8 cellular contexts compared by ENCODE assay signal in the genomic region with DNA sequence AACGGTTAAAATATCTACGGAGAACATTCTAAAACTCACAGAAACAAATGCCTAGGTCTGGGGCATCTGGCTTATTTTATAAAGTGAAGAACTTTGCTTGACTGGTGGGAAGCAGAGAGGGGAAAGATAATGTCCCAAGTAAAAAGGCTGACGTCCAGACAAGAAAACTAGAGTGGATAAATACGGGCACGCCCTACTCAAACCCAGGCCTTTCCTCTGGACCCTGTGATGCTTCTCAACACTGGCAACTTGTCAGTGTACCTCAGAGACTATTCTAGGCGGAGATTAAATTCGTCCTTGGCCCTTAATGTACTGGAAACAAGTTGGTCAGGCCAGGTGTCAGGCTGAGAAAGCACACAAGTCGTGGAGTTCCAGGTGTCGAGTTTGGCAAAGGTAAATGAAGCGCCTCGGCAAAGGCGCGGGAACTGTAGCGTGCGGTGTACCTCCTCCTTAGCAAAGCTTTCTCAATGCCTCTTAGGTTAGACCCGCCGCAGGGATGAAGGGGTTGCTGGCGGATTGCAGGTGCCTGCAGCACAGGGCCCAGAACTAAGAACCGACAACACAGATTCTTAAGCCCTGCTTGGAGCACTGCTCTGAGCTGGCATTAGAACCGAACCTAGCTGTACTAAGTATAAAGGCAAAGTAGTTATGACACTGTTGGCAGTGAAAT. TPM values are rescaled to one million over a fixed set of nuclear protein-coding genes. Genes with fewer than 3 reads are reported as not detected.
DNase-seq lines count a peak whose midpoint lies in the region; ATAC-seq and TF ChIP-seq lines count a peak whose summit lies in the region.

No MANE protein-coding gene starts in this region.

- H3K4me1 ChIP-seq in HEK293 (ENCODE audit: control insufficient read depth, insufficient read depth, low read length) = peaks cover 12% of the 10 kb centered on the region; the same call in 1 of the 2 replicates
- peaks cover 28% of the 10 kb centered on the region for H3K4me1 ChIP-seq in psoas muscle

- peak overlapping the region; percentile 100 for H3K27ac Mint-ChIP-seq in activated CD4-positive, alpha-beta T cell treated with anti-CD3 and anti-CD28 coated beads, Interleukin-2, amount 10 ng/mL, durations not matched to agents 24 days and 14 days
- H3K27ac Mint-ChIP-seq in glutamatergic neuron (ENCODE audit: unreplicated experiment) = peak overlapping the region; percentile 96

- no peaks in the 10 kb centered on the region for H3K27me3 ChIP-seq in psoas muscle (ENCODE audit: insufficient read depth in 3 of 3, low read length in 2 of 3)

- TF ChIP-seq CTCF in HEK293 (tag by site-specific recombination; IDR thresholded peaks at IDR 0.05) = no peak
- no peak for TF ChIP-seq CTCF in glutamatergic neuron (IDR thresholded peaks at IDR 0.05; ENCODE audit: partially characterized antibody, unreplicated experiment)
- no peak for TF ChIP-seq CTCF in psoas muscle (IDR thresholded peaks at IDR 0.05)

- H3K4me3 Mint-ChIP-seq in activated CD4-positive, alpha-beta T cell treated with anti-CD3 and anti-CD28 coated beads, Interleukin-2, amount 10 ng/mL, durations not matched to agents 24 days and 14 days = peak overlapping the region; percentile 93
- peak overlapping the region; percentile 86 for H3K4me3 Mint-ChIP-seq in glutamatergic neuron (ENCODE audit: unreplicated experiment)

- H3K9me3 ChIP-seq in HEK293 (ENCODE audit: control insufficient read depth, insufficient read depth, low read depth, low read length) (no peaks in the 10 kb centered on the region), psoas muscle (no peaks in the 10 kb centered on the region)

- DNase-seq in COLO668 (lab: John Stamatoyannopoulos, UW; ENCODE audit: unreplicated experiment) (peak; percentile 36), glutamatergic neuron (no peak), psoas muscle (peak in 1 of 2 donors; percentile 64), UCSD-AML1 (lab: John Stamatoyannopoulos, UW; ENCODE audit: unreplicated experiment) (no peak), iPS-NIHi7 (ENCODE audit: extremely low spot score) (no peak)
- no peak for DNase-seq in activated CD4-positive, alpha-beta T cell treated with anti-CD3 and anti-CD28 coated beads, Interleukin-2, amount 10 ng/mL, durations not matched to agents 24 days and 14 days

- intact Hi-C loops in activated CD4-positive, alpha-beta T cell treated with anti-CD3 and anti-CD28 coated beads, Interleukin-2, amount 10 ng/mL, durations not matched to agents 24 days and 14 days (cut with micrococcal nuclease) = loop anchor here (1.0 to 10.0 kb wide), 6 partner anchors 71 to 1351 kb away; partner anchors contain the start of genes GGA3, JPT1, MRPS7 and UBALD2
- intact Hi-C loops in psoas muscle (cut with DNase I) = no loop called here

- peaks cover 4% of the 10 kb centered on the region for H3K27me3 Mint-ChIP-seq in activated CD4-positive, alpha-beta T cell treated with anti-CD3 and anti-CD28 coated beads, Interleukin-2, amount 10 ng/mL, durations not matched to agents 24 days and 14 days
- peaks cover 5% of the 10 kb centered on the region for H3K27me3 Mint-ChIP-seq in glutamatergic neuron (ENCODE audit: unreplicated experiment)

- ATAC-seq in psoas muscle (peak; percentile 0 to 10 (median 4)), HG02840 (IDR thresholded peaks at IDR 0.05; ENCODE audit: low FRiP score, unreplicated experiment) (no peak)

- H3K4me1 Mint-ChIP-seq in activated CD4-positive, alpha-beta T cell treated with anti-CD3 and anti-CD28 coated beads, Interleukin-2, amount 10 ng/mL, durations not matched to agents 24 days and 14 days = peaks cover 44% of the 10 kb centered on the region
- H3K4me1 Mint-ChIP-seq in glutamatergic neuron (ENCODE audit: low read depth, unreplicated experiment) = peaks cover 18% of the 10 kb centered on the region

- H3K36me3 ChIP-seq in HEK293 (ENCODE audit: control insufficient read depth in 2 of 2, insufficient read depth in 1 of 2, low read length in 2 of 2) = peaks cover 0 to 5% of the 10 kb centered on the region in 2 experiments; a peak in 2 of 3 replicates
- H3K36me3 ChIP-seq in psoas muscle (ENCODE audit: insufficient read depth in 1 of 2, low read depth in 1 of 2) = peaks cover 0 to 2% of the 10 kb centered on the region in 2 donors

- peaks cover 14% of the 10 kb centered on the region for H3K36me3 Mint-ChIP-seq in activated CD4-positive, alpha-beta T cell treated with anti-CD3 and anti-CD28 coated beads, Interleukin-2, amount 10 ng/mL, durations not matched to agents 24 days and 14 days (ENCODE audit: low read depth)
- H3K36me3 Mint-ChIP-seq in glutamatergic neuron (ENCODE audit: unreplicated experiment) = peaks cover 4% of the 10 kb centered on the region

- no peaks in the 10 kb centered on the region for H3K9me3 Mint-ChIP-seq in activated CD4-positive, alpha-beta T cell treated with anti-CD3 and anti-CD28 coated beads, Interleukin-2, amount 10 ng/mL, durations not matched to agents 24 days and 14 days
- H3K9me3 Mint-ChIP-seq in glutamatergic neuron (ENCODE audit: unreplicated experiment) = peaks cover 6% of the 10 kb centered on the region

- POLR2A ChIA-PET in HEK293 (lab: Yijun Ruan, JAX) = interaction anchor here (0.5 to 4.5 kb wide), 14 partner anchors 8 to 89 kb away, joined by 3 to 38 read pairs (median 5); partner anchors contain the start of genes GALK1 and WBP2

- CTCF ChIA-PET in HEK293 (lab: Yijun Ruan, JAX) = interaction anchor here (0.5 to 2.4 kb wide), 22 partner anchors 8 to 975 kb away, joined by 3 to 14 read pairs (median 3); partner anchors contain the start of genes GALK1, SMIM5 and WBP2

- WGBS in psoas muscle, 3 donors = 35 to 46% (median 38%) methylated on average over 20 of the region's 20 CpGs

- H3K4me3 ChIP-seq in HEK293 (ENCODE audit: low read depth, low read length) (peak overlapping the region; percentile 39), psoas muscle (peak overlapping the region; percentile 75)

- H3K27ac ChIP-seq in HEK293 (ENCODE audit: extremely low read depth, low read depth, low read length) (peak overlapping the region; percentile 98), psoas muscle (peak overlapping the region; percentile 96)

TF ChIP-seq in HEK293, 187 proteins besides CTCF, POLR2A, EP300 and RAD21 (continues in another document):
- no peak for TF ChIP-seq ZNF544 (tag by site-specific recombination; IDR thresholded peaks at IDR 0.05)
- TF ChIP-seq ZNF610 (tag by site-specific recombination; IDR thresholded peaks at IDR 0.05; ENCODE audit: borderline replicate concordance) = no peak
- no peak for TF ChIP-seq ZSCAN30 (tag by site-specific recombination; IDR thresholded peaks at IDR 0.05)
- no peak for TF ChIP-seq ZFP69B (tag by site-specific recombination; IDR thresholded peaks at IDR 0.05)
- no peak for TF ChIP-seq GLI2 (tag by site-specific recombination; IDR thresholded peaks at IDR 0.05; ENCODE audit: borderline replicate concordance, low read depth)
- no peak for TF ChIP-seq ZNF664 (tag by site-specific recombination; IDR thresholded peaks at IDR 0.05)
- no peak for TF ChIP-seq ZNF571 (tag by site-specific recombination; IDR thresholded peaks at IDR 0.05)
- TF ChIP-seq YY1 (tag by site-specific recombination; IDR thresholded peaks at IDR 0.05) = no peak
- TF ChIP-seq ZNF707 (tag by site-specific recombination; IDR thresholded peaks at IDR 0.05) = no peak
- TF ChIP-seq GLIS1 (tag by site-specific recombination; IDR thresholded peaks at IDR 0.05) = no peak
- no peak for TF ChIP-seq ZNF658 (tag by site-specific recombination; IDR thresholded peaks at IDR 0.05)
- no peak for TF ChIP-seq SETDB1 (IDR thresholded peaks at IDR 0.05; ENCODE audit: insufficient read length, low read length)
- TF ChIP-seq, protein P1, sequence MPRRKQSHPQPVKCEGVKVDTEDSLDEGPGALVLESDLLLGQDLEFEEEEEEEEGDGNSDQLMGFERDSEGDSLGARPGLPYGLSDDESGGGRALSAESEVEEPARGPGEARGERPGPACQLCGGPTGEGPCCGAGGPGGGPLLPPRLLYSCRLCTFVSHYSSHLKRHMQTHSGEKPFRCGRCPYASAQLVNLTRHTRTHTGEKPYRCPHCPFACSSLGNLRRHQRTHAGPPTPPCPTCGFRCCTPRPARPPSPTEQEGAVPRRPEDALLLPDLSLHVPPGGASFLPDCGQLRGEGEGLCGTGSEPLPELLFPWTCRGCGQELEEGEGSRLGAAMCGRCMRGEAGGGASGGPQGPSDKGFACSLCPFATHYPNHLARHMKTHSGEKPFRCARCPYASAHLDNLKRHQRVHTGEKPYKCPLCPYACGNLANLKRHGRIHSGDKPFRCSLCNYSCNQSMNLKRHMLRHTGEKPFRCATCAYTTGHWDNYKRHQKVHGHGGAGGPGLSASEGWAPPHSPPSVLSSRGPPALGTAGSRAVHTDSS (tag by site-specific recombination; IDR thresholded peaks at IDR 0.05) = no peak
- no peak for TF ChIP-seq ZNF362 (tag by site-specific recombination; IDR thresholded peaks at IDR 0.05)
- no peak for TF ChIP-seq ZNF670 (tag by site-specific recombination; IDR thresholded peaks at IDR 0.05; ENCODE audit: low read depth)
- TF ChIP-seq ZNF274 (IDR thresholded peaks at IDR 0.05; ENCODE audit: low read length) = no peak
- TF ChIP-seq ZNF274 (tag by site-specific recombination; IDR thresholded peaks at IDR 0.05; ENCODE audit: borderline replicate concordance) = no peak
- TF ChIP-seq ZNF292 (tag by site-specific recombination; IDR thresholded peaks at IDR 0.05; ENCODE audit: borderline replicate concordance, low read depth) = no peak
- no peak for TF ChIP-seq FEZF1 (tag by site-specific recombination; IDR thresholded peaks at IDR 0.05)

RNA-seq across cellular contexts. Expression of gene UNK, which starts 0.7 kb away (rescaled TPM):
- 28.9 and 30.0 TPM in 2 replicates for total RNA-seq in activated CD4-positive, alpha-beta T cell treated with anti-CD3 and anti-CD28 coated beads, Interleukin-2, amount 10 ng/mL, durations not matched to agents 24 days and 14 days
- total RNA-seq in glutamatergic neuron (ENCODE audit: unreplicated experiment) = 65.5 TPM
- 10 to 100 TPM in 1 of 4 donors, 1 to 10 TPM in 3; 7.9 to 11.6 (median 8.2) TPM for total RNA-seq in psoas muscle
- 10 to 100 TPM in 1 of 3 donors, 1 to 10 TPM in 2; 6.9 to 13.7 (median 9.5) TPM for polyA plus RNA-seq in psoas muscle

RNA-seq across cellular contexts. Expression of gene GALK1, which starts 18.9 kb away (rescaled TPM):
- total RNA-seq in activated CD4-positive, alpha-beta T cell treated with anti-CD3 and anti-CD28 coated beads, Interleukin-2, amount 10 ng/mL, durations not matched to agents 24 days and 14 days = 53.3 and 54.7 TPM in 2 replicates
- total RNA-seq in glutamatergic neuron (ENCODE audit: unreplicated experiment) (18.2 TPM), psoas muscle (10 to 100 TPM in 1 of 4 donors, 1 to 10 TPM in 3; 7.1 to 13.2 (median 9.4) TPM)
- polyA plus RNA-seq in psoas muscle = 10 to 100 TPM in 2 of 3 donors, 1 to 10 TPM in 1; 8.3 to 12.8 (median 11.0) TPM
